In the genomic region with DNA sequence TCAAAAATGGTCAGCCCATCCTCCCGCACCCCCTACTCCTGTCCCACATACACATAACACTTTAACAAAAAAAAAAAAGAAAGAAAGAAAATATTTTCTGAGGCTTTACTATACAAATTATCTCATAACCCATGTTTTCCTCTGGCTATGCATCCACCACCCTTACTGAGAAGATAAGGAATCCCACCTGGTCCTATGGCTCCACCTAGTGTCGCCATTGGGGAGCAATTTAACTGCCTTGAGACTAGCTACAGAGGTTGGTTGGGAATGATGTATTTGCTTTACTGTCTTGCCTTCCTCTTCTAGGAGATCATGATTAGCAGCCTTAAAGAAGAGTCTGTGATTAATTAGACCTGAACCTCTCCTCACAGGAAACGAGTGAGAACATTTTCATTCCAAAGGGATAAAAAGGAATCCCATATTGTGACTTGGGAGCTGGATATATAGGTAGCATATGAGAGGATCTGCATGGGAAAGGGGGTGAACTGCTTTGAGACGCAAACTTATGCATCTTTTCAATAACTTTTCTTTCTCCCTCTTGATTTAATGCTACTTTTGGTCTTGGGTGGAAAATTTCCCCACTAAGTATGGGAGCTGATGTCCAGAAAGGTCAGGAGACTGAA, we compare ENCODE assay signal across 8 cellular contexts.
DNase-seq lines count a peak whose midpoint lies in the region; ATAC-seq and TF ChIP-seq lines count a peak whose summit lies in the region.

No MANE protein-coding gene starts in this region.

- WGBS in lower leg skin, 2 donors, result 22 to 28% methylated on average over 4 of the region's 4 CpGs

- peak; percentile 54 for DNase-seq in COLO829 (ENCODE audit: low spot score)
- DNase-seq in NCI-H460 (ENCODE audit: extremely low read depth, low read depth), result peak; percentile 83
- peak; percentile 33 to 61 for DNase-seq in activated CD4-positive, alpha-beta T cell treated with anti-CD3 and anti-CD28 coated beads for 4 hours
- DNase-seq in dermis blood vessel endothelial cell, result peak; percentile 82
- DNase-seq in lower leg skin (ENCODE audit: low spot score in 2 of 2), result peak; percentile 84 to 95
- DNase-seq in stimulated activated CD8-positive, alpha-beta memory T cell treated with anti-CD3 and anti-CD28 coated beads, Interleukin-12 subunit alpha, Interleukin-12 subunit beta, amount 100 ng/mL, for 24 hours (ENCODE audit: extremely low read depth), result peak; percentile 17

- TF ChIP-seq CTCF in lower leg skin (IDR thresholded peaks at IDR 0.05), result peak in 1 of 3 donors; percentile 71

- intact Hi-C loops in lower leg skin (cut with DNase I; ENCODE audit: low total_unique reads), result no loop called here

- no peak for TF ChIP-seq POLR2A in lower leg skin (IDR thresholded peaks at IDR 0.05)

- peak; percentile 96 for ATAC-seq in GM19395 (IDR thresholded peaks at IDR 0.05; ENCODE audit: unreplicated experiment)
- ATAC-seq in HG03442 (IDR thresholded peaks at IDR 0.05; ENCODE audit: unreplicated experiment), result peak; percentile 92

- H3K4me3 ChIP-seq in lower leg skin (ENCODE audit: low read depth, poor library complexity, severe bottlenecking), result no peak overlapping the region

Comparison
In these comparisons a context has a peak if more than half of its experiments do, and no peak if none do; other contexts are left out.
1. DNase-seq: peak in every context shown above with its lines; median percentile 90 in lower leg skin; 83 in NCI-H460; 82 in dermis blood vessel endothelial cell; 54 in COLO829; 47 in activated CD4-positive, alpha-beta T cell treated with anti-CD3 and anti-CD28 coated beads for 4 hours; 17 in stimulated activated CD8-positive, alpha-beta memory T cell treated with anti-CD3 and anti-CD28 coated beads, Interleukin-12 subunit alpha, Interleukin-12 subunit beta, amount 100 ng/mL, for 24 hours.